Comparison of ENCODE assay signal across 23 cellular contexts in genomic region chr20:15359056-15359455, GRCh38.
DNase-seq lines count a peak whose midpoint lies in the region; FAIRE-seq lines count a peak whose summit lies in the region.
"Had no signal": no experiment of that assay in that cellular context is flagged by ENCODE, and none has a peak within 500 bp of the region (broad histone marks: within the 10 kb centered on the region; RNA-seq: fewer than 3 reads in every experiment).

No MANE protein-coding gene starts in this region.

- H3K4me1 ChIP-seq in adipocyte (ENCODE audit: control insufficient read depth, insufficient read depth, low read length) (no peaks in the 10 kb centered on the region), trophoblast cell (ENCODE audit: control insufficient read depth in 1 of 2, insufficient read depth in 2 of 2, low read length in 2 of 2) (no peaks in the 10 kb centered on the region)
- H3K4me1 ChIP-seq: BE2C, uterus had no signal

- H3K27me3 ChIP-seq in adipocyte (replicated peaks; ENCODE audit: control insufficient read depth, insufficient read depth, low read length) (no peaks in the 10 kb centered on the region), trophoblast cell (ENCODE audit: insufficient read depth, low read length) (no peaks in the 10 kb centered on the region)
- H3K27me3 ChIP-seq: BE2C, cardiac muscle cell, uterus had no signal

- H2AK5ac ChIP-seq in trophoblast cell (ENCODE audit: low read length): no peak overlapping the region

- H3K4me3 ChIP-seq in adipocyte (ENCODE audit: low read length) (no peak overlapping the region), trophoblast cell (ENCODE audit: low read depth, low read length) (no peak overlapping the region)
- H3K4me3 ChIP-seq: cardiac muscle cell, uterus had no signal

- H3K36me3 ChIP-seq in adipocyte (ENCODE audit: control insufficient read depth, insufficient read depth, low read length, severe bottlenecking): no peaks in the 10 kb centered on the region
- no peaks in the 10 kb centered on the region for H3K36me3 ChIP-seq in trophoblast cell (ENCODE audit: control insufficient read depth in 1 of 2, insufficient read depth in 2 of 2, low read length in 2 of 2)
- H3K36me3 ChIP-seq: BE2C, cardiac muscle cell, uterus had no signal

- no peak overlapping the region for H2BK5ac ChIP-seq in trophoblast cell (ENCODE audit: low read depth, low read length, poor library complexity)

- no peak overlapping the region for H4K91ac ChIP-seq in trophoblast cell (ENCODE audit: low read depth, low read length)

- H3K23ac ChIP-seq in trophoblast cell (ENCODE audit: low read length): no peak overlapping the region

- no peak overlapping the region for H3K4me2 ChIP-seq in trophoblast cell (ENCODE audit: low read length)

- no peaks in the 10 kb centered on the region for H3K79me1 ChIP-seq in trophoblast cell (ENCODE audit: low read length)

- H3K9ac ChIP-seq in adipocyte (ENCODE audit: low read length) (no peak overlapping the region), trophoblast cell (ENCODE audit: low read length) (no peak overlapping the region)

- DNase-seq in HT1080 (ENCODE audit: low read depth): peak; percentile 45
- peak; percentile 49 for DNase-seq in adipocyte (ENCODE audit: low read depth)
- peak; percentile 9 for DNase-seq in fibroblast of the conjunctiva (ENCODE audit: low read depth)
- no peak for DNase-seq in OCI-M1 (lab: John Stamatoyannopoulos, UW)
- no peak for DNase-seq in SW480 (ENCODE audit: low spot score)
- DNase-seq in cerebellar cortex (ENCODE audit: low spot score): no peak
- DNase-seq in trophoblast cell: no peak
- DNase-seq: activated CD4-positive, alpha-beta T cell treated with anti-CD3 and anti-CD28 coated beads, Interleukin-2, amount 50 U/mL, for 1 hour; activated CD8-positive, alpha-beta memory T cell treated with anti-CD3 and anti-CD28 coated beads, Interleukin-2, amount 10 ng/mL, durations not matched to agents 7 days and 5 days; activated naive CD4-positive, alpha-beta T cell treated with Interleukin-2 at 50 U/mL for 16 hours; activated T-cell treated with anti-CD3 and anti-CD28 coated beads, Interleukin-2, amount 50 U/mL, for 72 hours; BE2C; DMS79 treated with DMSO at 0.1 percent for 48 hours; MM.1S; NCI-H1436 treated with DMSO at 0.1 percent for 48 hours; NCI-H526 treated with DMSO at 0.1 percent for 48 hours; occipital lobe; stimulated activated CD4-positive, alpha-beta T cell treated with anti-CD3 and anti-CD28 coated beads, Interleukin-4, amount 100 ng/mL, for 1 hour; stimulated activated naive B cell treated with anti-CD40 and anti-IgM and Interleukin-4, amounts not matched to agents 10 μg/mL and 1 μg/mL and 100 μg/mL, for 72 hours; uterus had no signal

- FAIRE-seq in A204.1 (lab: Jason Lieb, UNC): peak; percentile 27
- FAIRE-seq: H54 had no signal

- no peak overlapping the region for H2AFZ ChIP-seq in trophoblast cell (ENCODE audit: insufficient read depth, low read length, poor library complexity)

- no peak overlapping the region for H4K8ac ChIP-seq in trophoblast cell (ENCODE audit: low read depth, low read length)

- H3K4ac ChIP-seq in trophoblast cell (ENCODE audit: low read depth, low read length): no peak overlapping the region

- no peak overlapping the region for H2BK12ac ChIP-seq in trophoblast cell (ENCODE audit: low read length)

- no CpG with 5 or more reads among the region's 2 CpGs for WGBS in trophoblast cell (ENCODE audit: extremely low coverage, insufficient coverage, insufficient read length)

- H3K27ac ChIP-seq in trophoblast cell (ENCODE audit: low read depth, low read length): no peak overlapping the region
- H3K27ac ChIP-seq: cardiac muscle cell, uterus had no signal

- H4K12ac ChIP-seq in trophoblast cell (ENCODE audit: low read depth, low read length): no peak overlapping the region

- H3K9me3 ChIP-seq in adipocyte (ENCODE audit: control insufficient read depth, low read length) (no peaks in the 10 kb centered on the region), trophoblast cell (ENCODE audit: insufficient read depth, low read depth, low read length) (no peaks in the 10 kb centered on the region)
- H3K9me3 ChIP-seq: BE2C, uterus had no signal

- no peaks in the 10 kb centered on the region for H3K79me2 ChIP-seq in trophoblast cell (ENCODE audit: control insufficient read depth, insufficient read depth, low read length, poor library complexity)

- no peak overlapping the region for H3K18ac ChIP-seq in trophoblast cell (ENCODE audit: low read length)

- no peak overlapping the region for H2BK120ac ChIP-seq in trophoblast cell (ENCODE audit: insufficient read depth, low read length, poor library complexity)

- H3K14ac ChIP-seq in trophoblast cell (ENCODE audit: low read length): no peak overlapping the region

Comparison
In these comparisons a context has a peak if more than half of its experiments do, and no peak if none do; other contexts are left out.
1. DNase-seq: peak in HT1080 (single experiment), adipocyte (single experiment) and fibroblast of the conjunctiva (single experiment); none in OCI-M1 (single experiment), SW480 (single experiment), cerebellar cortex (single experiment) and trophoblast cell (0 of 2).